In the genomic region with DNA sequence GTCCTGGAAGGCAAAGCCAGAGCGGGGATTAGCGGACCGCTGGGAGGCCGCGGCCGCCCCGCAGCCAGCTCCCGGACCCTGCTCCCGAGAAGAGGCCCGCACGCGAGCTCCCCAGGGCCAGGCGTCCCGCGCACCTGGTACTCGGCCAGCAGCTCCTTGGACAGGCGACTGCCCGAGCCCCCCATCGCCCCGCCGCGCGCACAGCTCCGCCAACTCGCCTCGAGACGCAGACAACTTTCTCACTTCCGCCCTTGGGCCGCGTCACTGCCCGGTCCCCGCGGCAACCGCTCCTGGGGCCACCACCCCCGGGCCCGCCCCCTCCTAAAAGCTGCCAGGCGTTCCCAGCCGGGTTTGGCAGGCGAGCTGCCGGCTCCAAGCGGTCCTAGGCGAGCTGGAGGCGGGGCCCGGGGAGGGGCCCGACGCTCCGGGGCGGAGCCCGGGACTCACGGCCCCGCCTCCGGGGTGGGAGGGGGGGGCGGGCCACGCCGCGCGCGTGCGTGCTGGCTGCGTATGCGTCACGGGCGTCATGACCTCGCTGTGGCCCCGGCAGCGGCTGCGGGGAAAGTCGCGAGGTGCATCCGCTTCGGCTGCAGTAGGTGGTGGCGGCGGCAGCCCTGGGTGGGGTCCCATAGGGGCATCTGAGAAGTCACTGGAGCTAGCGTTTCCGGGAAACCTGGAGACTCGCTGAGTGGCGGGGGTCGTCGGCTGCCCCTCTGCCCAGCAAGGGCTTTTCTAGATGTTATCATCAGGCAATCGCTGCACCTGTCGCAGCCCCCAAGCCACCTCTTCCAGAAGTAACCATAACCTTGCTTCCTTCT, we compare ENCODE assay signal across 8 cellular contexts. TPM values are rescaled to one million over a fixed set of nuclear protein-coding genes. Genes with fewer than 3 reads are reported as not detected.
DNase-seq lines count a peak whose midpoint lies in the region; ATAC-seq and TF ChIP-seq lines count a peak whose summit lies in the region.

Gene CIB1 (minus strand): TSS at position 241 of the 818 bp plus-strand sequence. CDS start 56 bp downstream, at position 185.
Gene GDPGP1 (plus strand): TSS at position 509 of the 818 bp plus-strand sequence. CDS start 6,700 bp downstream, outside the sequence.

- peak; percentile 87 for ATAC-seq in GM18502 (IDR thresholded peaks at IDR 0.05; ENCODE audit: poor library complexity, unreplicated experiment)
- peak; percentile 71 for ATAC-seq in HG02943 (IDR thresholded peaks at IDR 0.05; ENCODE audit: low read depth, unreplicated experiment)
- peak; percentile 81 for ATAC-seq in T-helper 17 cell

- peaks cover 4% of the 10 kb centered on the region for H3K36me3 Mint-ChIP-seq in T-helper 17 cell (ENCODE audit: low read depth)

- H3K4me3 Mint-ChIP-seq in T-helper 17 cell = peak within 1 kb of the TSS; percentile 97

- TF ChIP-seq CTCF in left ventricle myocardium inferior (IDR thresholded peaks at IDR 0.05; ENCODE audit: borderline replicate concordance) (no peak), prostate gland (IDR thresholded peaks at IDR 0.05) (peak in 1 of 4 experiments; percentile 3)

- H3K27me3 ChIP-seq in left ventricle myocardium inferior (ENCODE audit: low read depth) (no peaks in the 10 kb centered on the region), prostate gland (replicated peaks; ENCODE audit: insufficient read depth) (no peaks in the 10 kb centered on the region)

- no peaks in the 10 kb centered on the region for H3K9me3 ChIP-seq in T-helper 17 cell (ENCODE audit: control insufficient read depth, low read length, poor library complexity, severe bottlenecking)
- H3K9me3 ChIP-seq in left ventricle myocardium inferior (replicated peaks) = no peaks in the 10 kb centered on the region
- H3K9me3 ChIP-seq in prostate gland = no peaks in the 10 kb centered on the region

- H3K27me3 Mint-ChIP-seq in T-helper 17 cell = no peaks in the 10 kb centered on the region

- H3K4me1 ChIP-seq in left ventricle myocardium inferior (peaks cover 57% of the 10 kb centered on the region), prostate gland (replicated peaks) (peaks cover 17% of the 10 kb centered on the region), urinary bladder (ENCODE audit: insufficient read depth) (no peaks in the 10 kb centered on the region)

- H3K27ac Mint-ChIP-seq in T-helper 17 cell = peak within 1 kb of the TSS; percentile 100

- H3K36me3 ChIP-seq in left ventricle myocardium inferior (peaks cover 62% of the 10 kb centered on the region), prostate gland (peaks cover 0 to 2% of the 10 kb centered on the region in 2 donors), urinary bladder (ENCODE audit: insufficient read depth) (peaks cover 2% of the 10 kb centered on the region)

- intact Hi-C loops in left ventricle myocardium inferior (cut with micrococcal nuclease) (no loop called here), prostate gland (cut with DNase I) (loop anchor here (2.0 kb wide), 1 partner anchor 15 kb away; the partner anchor contains the start of gene TTLL13)

- TF ChIP-seq POLR2A in prostate gland (IDR thresholded peaks at IDR 0.05) = peak; percentile 84

- WGBS in prostate gland = under 1% methylated on average over 26 of the region's 81 CpGs
- WGBS in urinary bladder = under 1% methylated on average over 81 of the region's 81 CpGs

- H3K27ac ChIP-seq in left ventricle myocardium inferior (replicated peaks) (peak within 1 kb of the TSS; percentile 92), prostate gland (peak within 1 kb of the TSS; percentile 90 to 95), urinary bladder (ENCODE audit: low read depth) (peak within 1 kb of the TSS; percentile 89)

- peak within 1 kb of the TSS; percentile 74 for H3K4me3 ChIP-seq in left ventricle myocardium inferior
- peak within 1 kb of the TSS; percentile 69 to 83 for H3K4me3 ChIP-seq in prostate gland
- peak within 1 kb of the TSS; percentile 74 for H3K4me3 ChIP-seq in urinary bladder (ENCODE audit: low read depth, low read length)

- peaks cover 40% of the 10 kb centered on the region for H3K4me1 Mint-ChIP-seq in T-helper 17 cell

- DNase-seq in NCI-H187 (lab: John Stamatoyannopoulos, UW) = peak; percentile 74 to 82
- peak; percentile 95 to 97 (median 96) for DNase-seq in T-helper 17 cell
- peak; percentile 67 to 98 (median 94) for DNase-seq in amygdala (lab: John Stamatoyannopoulos, UW)
- peak; percentile 98 for DNase-seq in left ventricle myocardium inferior
- peak; percentile 98 for DNase-seq in prostate gland (ENCODE audit: low spot score)

RNA-seq across cellular contexts. Expression of gene CIB1, which starts in this region (rescaled TPM):
- total RNA-seq in T-helper 17 cell = 100 to 1,000 TPM; 166 to 183 TPM
- 69.6 TPM for total RNA-seq in left ventricle myocardium inferior
- 100 to 1,000 TPM in 1 of 2 donors, 10 to 100 TPM in 1; 48.3 to 104 TPM for total RNA-seq in prostate gland
- total RNA-seq in urinary bladder = 17.9 TPM
- polyA plus RNA-seq in urinary bladder = 84.7 TPM

RNA-seq across cellular contexts. Expression of gene GDPGP1, which starts in this region (rescaled TPM):
- 1 to 10 TPM; 3.7 to 4.6 TPM for total RNA-seq in T-helper 17 cell
- total RNA-seq in left ventricle myocardium inferior = 15.5 TPM
- 10 to 100 TPM; 15.4 to 21.5 TPM for total RNA-seq in prostate gland
- total RNA-seq in urinary bladder = 6.6 TPM
- polyA plus RNA-seq in urinary bladder = 3.6 TPM

Comparison
In these comparisons a context has a peak if more than half of its experiments do, and no peak if none do; other contexts are left out.
1. Peak in every context shown above with its lines: DNase-seq, ATAC-seq, H3K4me3 ChIP-seq and H3K27ac ChIP-seq.